Comparison of ENCODE assay signal across 11 cellular contexts in the genomic region with DNA sequence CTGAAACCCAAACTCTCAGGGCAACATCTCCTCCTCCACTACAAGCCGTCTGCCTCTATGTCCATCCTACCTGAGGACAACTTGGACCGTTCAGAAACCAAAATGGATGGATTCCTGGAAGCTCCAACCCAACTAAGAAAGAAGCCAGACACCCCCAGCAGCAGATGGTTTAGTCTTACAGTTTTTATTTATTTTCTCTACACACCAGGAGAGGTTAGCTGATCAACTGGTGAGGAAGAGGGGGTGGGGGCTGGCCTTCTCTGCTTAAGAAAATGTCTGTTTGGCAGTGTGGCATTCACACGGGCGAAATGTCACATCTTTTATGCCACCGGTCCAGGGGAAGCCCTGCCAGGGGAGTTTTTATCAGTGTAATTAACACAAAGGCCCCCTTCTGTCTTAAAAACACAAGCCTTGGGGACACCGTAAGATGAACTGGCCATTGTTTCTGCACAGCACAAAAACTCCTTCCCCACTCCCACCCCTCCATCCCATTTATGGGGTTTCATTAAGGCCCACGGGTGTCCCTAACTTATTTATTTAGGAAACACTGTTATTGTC.
DNase-seq lines count a peak whose midpoint lies in the region; ATAC-seq and TF ChIP-seq lines count a peak whose summit lies in the region.
"Had no signal": no experiment of that assay in that cellular context is flagged by ENCODE, and none has a peak within 500 bp of the region (broad histone marks: within the 10 kb centered on the region; RNA-seq: fewer than 3 reads in every experiment).

No MANE protein-coding gene starts in this region.

- no peaks in the 10 kb centered on the region for H4K20me1 ChIP-seq in hepatocyte (ENCODE audit: insufficient read depth, poor library complexity, severe bottlenecking)

- H3K27ac ChIP-seq in hepatocyte (peak overlapping the region; percentile 15), stomach smooth muscle (ENCODE audit: low read length) (peak overlapping the region; percentile 49)
- H3K27ac ChIP-seq: brain microvascular endothelial cell had no signal

- no peak overlapping the region for H3K4me3 ChIP-seq in hepatocyte
- peak overlapping the region; percentile 44 to 52 for H3K4me3 ChIP-seq in stomach smooth muscle (ENCODE audit: low read length in 2 of 2)

- no peak overlapping the region for H2AFZ ChIP-seq in hepatocyte

- no peaks in the 10 kb centered on the region for H3K79me2 ChIP-seq in hepatocyte

- peak; percentile 29 for DNase-seq in DMS53 (lab: John Stamatoyannopoulos, UW)
- DNase-seq in DMS53 treated with DMSO at 0.1 percent for 48 hours (lab: John Stamatoyannopoulos, UW; ENCODE audit: unreplicated experiment): no peak
- DNase-seq in SHP77 (lab: John Stamatoyannopoulos, UW): peak; percentile 29 to 37
- DNase-seq in hepatocyte (ENCODE audit: low spot score): peak; percentile 9
- no peak for DNase-seq in NCI-H524 treated with DMSO at 0.1 percent for 48 hours (lab: John Stamatoyannopoulos, UW)
- DNase-seq in mucosa of gallbladder (ENCODE audit: low spot score): no peak
- DNase-seq: activated CD4-positive, alpha-beta T cell treated with anti-CD3 and anti-CD28 coated beads, Interleukin-2, amount 50 U/mL, for 4 hours had no signal

- no peak for ATAC-seq in HG03439 (IDR thresholded peaks at IDR 0.05; ENCODE audit: unreplicated experiment)
- ATAC-seq: activated T-helper 17 cell treated with anti-CD3 and anti-CD28 coated beads, Interleukin-2, amount 50 U/mL, for 72 hours had no signal

- H3K4me2 ChIP-seq in hepatocyte: peak overlapping the region; percentile 61

- 60% methylated on average over 7 of the region's 7 CpGs for WGBS in hepatocyte (ENCODE audit: low lambda C conversion rate, missing lambda C conversion rate)

- H3K27me3 ChIP-seq in hepatocyte: no peaks in the 10 kb centered on the region
- no peaks in the 10 kb centered on the region for H3K27me3 ChIP-seq in stomach smooth muscle (ENCODE audit: control insufficient read depth in 1 of 2, insufficient read depth in 2 of 2, low read length in 2 of 2)
- H3K27me3 ChIP-seq: brain microvascular endothelial cell had no signal

- H3K36me3 ChIP-seq in hepatocyte (replicated peaks; ENCODE audit: insufficient read depth, low read depth) (no peaks in the 10 kb centered on the region), stomach smooth muscle (ENCODE audit: control insufficient read depth in 2 of 2, insufficient read depth in 2 of 2, low read length in 2 of 2) (no peaks in the 10 kb centered on the region)
- H3K36me3 ChIP-seq: brain microvascular endothelial cell had no signal

- peaks cover 7% of the 10 kb centered on the region for H3K4me1 ChIP-seq in hepatocyte (ENCODE audit: insufficient read depth)
- peaks cover 16% of the 10 kb centered on the region for H3K4me1 ChIP-seq in stomach smooth muscle (ENCODE audit: control insufficient read depth, insufficient read depth, low read length)

- no peaks in the 10 kb centered on the region for H3K9me2 ChIP-seq in hepatocyte (replicated peaks; ENCODE audit: insufficient read depth)

- TF ChIP-seq CTCF in hepatocyte (IDR thresholded peaks at IDR 0.05; ENCODE audit: poor library complexity): no peak

- H3K9me3 ChIP-seq in hepatocyte (ENCODE audit: low read depth): no peaks in the 10 kb centered on the region
- no peaks in the 10 kb centered on the region for H3K9me3 ChIP-seq in stomach smooth muscle (ENCODE audit: control insufficient read depth in 2 of 2, low read length in 2 of 2)

- peak overlapping the region in 1 of 2 donors; percentile 11 for H3K9ac ChIP-seq in stomach smooth muscle (ENCODE audit: low read length in 2 of 2)

Comparison
In these comparisons a context has a peak if more than half of its experiments do, and no peak if none do; other contexts are left out.
1. DNase-seq: peak in DMS53 (single experiment), SHP77 (2 of 2) and hepatocyte (single experiment); none in DMS53 treated with DMSO at 0.1 percent for 48 hours (single experiment), NCI-H524 treated with DMSO at 0.1 percent for 48 hours (single experiment) and mucosa of gallbladder (single experiment).